In the genomic region with DNA sequence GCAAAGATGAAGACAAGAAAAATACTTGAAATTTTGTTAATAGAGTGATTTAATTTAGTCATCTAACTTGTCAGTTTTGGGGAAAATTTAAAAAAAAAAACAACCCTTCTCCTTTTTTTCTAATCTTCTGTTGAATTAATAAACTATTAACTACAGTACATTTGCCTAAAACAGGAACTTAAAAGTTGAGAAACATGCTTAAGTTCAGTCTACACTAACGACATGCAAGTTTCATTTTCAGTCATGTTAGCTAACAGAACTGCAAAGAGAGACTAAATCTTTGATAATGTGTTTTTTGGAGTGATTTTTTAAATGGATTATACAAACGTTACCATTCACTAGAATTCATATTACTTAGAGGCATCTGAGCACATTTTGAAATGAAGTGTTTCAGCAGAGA, we compare ENCODE assay signal across 8 cellular contexts.
DNase-seq lines count a peak whose midpoint lies in the region; ATAC-seq and FAIRE-seq lines count a peak whose summit lies in the region.

No MANE protein-coding gene starts in this region.

- peak overlapping the region; percentile 84 for H3K27ac ChIP-seq in CD4-positive, alpha-beta memory T cell (ENCODE audit: low read depth, low read length)
- peak overlapping the region in 1 of 2 donors; percentile 28 for H3K27ac ChIP-seq in aorta (ENCODE audit: low read depth in 1 of 2, low read length in 2 of 2)

- H3K4me3 Mint-ChIP-seq in CD4-positive, alpha-beta memory T cell: peak overlapping the region; percentile 84 to 94 (median 91)

- no peaks in the 10 kb centered on the region for H3K27me3 Mint-ChIP-seq in CD4-positive, alpha-beta memory T cell

- FAIRE-seq in endometrium (lab: Jason Lieb, UNC): peak; percentile 59
- no peak for FAIRE-seq in RCC 7860 (lab: Jason Lieb, UNC)

- peaks cover 64 to 91% (median 78%) of the 10 kb centered on the region in 4 donors for H3K4me1 Mint-ChIP-seq in CD4-positive, alpha-beta memory T cell

- peak overlapping the region in 1 of 2 donors; percentile 39 for H3K4me3 ChIP-seq in CD4-positive, alpha-beta memory T cell (ENCODE audit: low read length in 2 of 2)
- no peak overlapping the region for H3K4me3 ChIP-seq in aorta (ENCODE audit: low read length in 2 of 2)

- peak overlapping the region; percentile 91 to 98 (median 96) for H3K27ac Mint-ChIP-seq in CD4-positive, alpha-beta memory T cell

- intact Hi-C loops in CD4-positive, alpha-beta memory T cell (cut with micrococcal nuclease): loop anchor here (1.0 kb wide), 1 partner anchor 73 kb away; no protein-coding TSS in a partner anchor
- intact Hi-C loops in aorta (cut with DNase I): loop anchor here (5.0 kb wide), 2 partner anchors 34 to 136 kb away; no protein-coding TSS in a partner anchor
- intact Hi-C loops in left colon (cut with DNase I, micrococcal nuclease): no loop called here

- no peak for DNase-seq in CD4-positive, alpha-beta memory T cell
- DNase-seq in KG1 (lab: John Stamatoyannopoulos, UW): peak; percentile 38
- DNase-seq in RCC 7860 (ENCODE audit: low spot score): no peak
- no peak for DNase-seq in aorta
- DNase-seq in left colon: no peak
- no peak for DNase-seq in HuH-7.5 (ENCODE audit: low spot score)

- H3K4me1 ChIP-seq in CD4-positive, alpha-beta memory T cell (ENCODE audit: insufficient read depth, low read length): peaks cover 89% of the 10 kb centered on the region
- H3K4me1 ChIP-seq in aorta (ENCODE audit: control insufficient read depth in 1 of 2, insufficient read depth in 2 of 2, low read length in 2 of 2): peaks cover 2 to 3% of the 10 kb centered on the region in 2 donors

- no peaks in the 10 kb centered on the region for H3K36me3 ChIP-seq in CD4-positive, alpha-beta memory T cell (ENCODE audit: insufficient read depth, low read length)
- no peaks in the 10 kb centered on the region for H3K36me3 ChIP-seq in aorta (ENCODE audit: control insufficient read depth in 1 of 2, insufficient read depth in 2 of 2, low read length in 1 of 2)

- CTCF ChIA-PET in CD4-positive, alpha-beta memory T cell (lab: Charles Lee; ENCODE audit: partially characterized antibody): no interaction called here

- POLR2A ChIA-PET in CD4-positive, alpha-beta memory T cell (lab: Charles Lee; ENCODE audit: partially characterized antibody): interaction anchor here (0.6 to 12.7 kb wide), 7 partner anchors 8 to 71 kb away, joined by 3 to 267 read pairs (median 40); a partner anchor contains a TSS

- peaks cover 0 to 7% of the 10 kb centered on the region in 2 donors for H3K36me3 Mint-ChIP-seq in CD4-positive, alpha-beta memory T cell

- H3K27me3 ChIP-seq in CD4-positive, alpha-beta memory T cell (ENCODE audit: insufficient read depth, low read length): no peaks in the 10 kb centered on the region
- no peaks in the 10 kb centered on the region for H3K27me3 ChIP-seq in aorta (ENCODE audit: control insufficient read depth in 1 of 2, insufficient read depth in 2 of 2, low read length in 1 of 2)

- ATAC-seq in GM21423 (IDR thresholded peaks at IDR 0.05; ENCODE audit: unreplicated experiment) (peak; percentile 34), aorta (ENCODE audit: low FRiP score) (no peak), left colon (no peak)

- 0 to 3% methylated on average over 2 of the region's 2 CpGs for WGBS in aorta, 2 donors

- no peaks in the 10 kb centered on the region for H3K9me3 Mint-ChIP-seq in CD4-positive, alpha-beta memory T cell

- no peaks in the 10 kb centered on the region for H3K9me3 ChIP-seq in CD4-positive, alpha-beta memory T cell (ENCODE audit: control insufficient read depth in 1 of 2, low read length in 2 of 2)
- H3K9me3 ChIP-seq in aorta (ENCODE audit: control insufficient read depth, low read length): no peaks in the 10 kb centered on the region

Comparison
In these comparisons a context has a peak if more than half of its experiments do, and no peak if none do; other contexts are left out.
1. intact Hi-C loops: an anchor here in CD4-positive, alpha-beta memory T cell (1.0 kb wide) and aorta (5.0 kb wide); none called in left colon.